21 cellular contexts compared by ENCODE assay signal in the genomic region with DNA sequence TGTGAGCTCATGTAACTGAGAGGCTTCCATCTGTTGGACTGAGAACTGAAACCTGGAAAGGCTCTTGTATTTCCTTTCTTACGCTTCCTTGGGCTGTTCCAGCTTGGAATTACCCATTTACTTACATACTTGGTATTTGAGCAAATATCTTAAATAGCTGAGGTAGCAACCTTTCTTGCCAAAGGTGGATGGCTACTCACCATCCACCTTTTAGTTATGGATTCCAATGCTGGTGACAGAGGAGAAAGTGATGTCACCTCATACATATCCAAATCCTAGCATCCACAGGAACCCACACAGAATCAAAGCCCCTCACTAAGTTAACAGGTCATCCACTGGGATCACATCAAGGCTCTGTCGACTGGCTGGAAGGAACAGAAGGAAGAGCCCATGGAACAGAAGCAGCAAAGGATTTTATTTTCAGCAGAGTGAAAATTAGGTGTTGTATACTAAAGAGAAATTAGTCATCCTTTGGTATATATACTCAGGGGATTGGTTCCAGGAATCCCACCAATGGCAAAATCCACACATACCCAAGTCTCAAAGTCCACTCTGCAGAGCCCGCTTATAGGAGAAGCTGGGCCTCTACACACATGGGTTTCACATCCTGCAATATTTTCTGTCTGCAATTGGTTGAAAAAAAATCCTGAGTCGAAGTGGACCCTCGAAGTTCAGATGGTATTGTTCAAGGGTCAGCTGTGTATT. TPM values are rescaled to one million over a fixed set of nuclear protein-coding genes. Genes with fewer than 3 reads are reported as not detected.
DNase-seq lines count a peak whose midpoint lies in the region; ATAC-seq and TF ChIP-seq lines count a peak whose summit lies in the region.
"Had no signal": no experiment of that assay in that cellular context is flagged by ENCODE, and none has a peak within 500 bp of the region (broad histone marks: within the 10 kb centered on the region; RNA-seq: fewer than 3 reads in every experiment).

No MANE protein-coding gene starts in this region.

- H3K4me3 Mint-ChIP-seq in natural killer cell treated with Interleukin-12 subunit alpha and Interleukin-12 subunit beta and Interleukin-15 and Interleukin-18, amount 100 ng/mL, for 72 hours = peak overlapping the region; percentile 76
- H3K4me3 Mint-ChIP-seq in natural killer cell = no peak overlapping the region
- H3K4me3 Mint-ChIP-seq in glutamatergic neuron (ENCODE audit: unreplicated experiment) = peak overlapping the region; percentile 55
- no peak overlapping the region for H3K4me3 Mint-ChIP-seq in progenitor cell of endocrine pancreas (ENCODE audit: low read depth)
- H3K4me3 Mint-ChIP-seq in CD14-positive monocyte = no peak overlapping the region
- H3K4me3 Mint-ChIP-seq: mesothelial cell of epicardium, nephron had no signal

- DNase-seq in natural killer cell treated with Interleukin-12 subunit alpha and Interleukin-12 subunit beta and Interleukin-15 and Interleukin-18, amount 100 ng/mL, for 72 hours (ENCODE audit: low spot score) = no peak
- DNase-seq in natural killer cell (no peak), SW480 (ENCODE audit: low spot score) (peak; percentile 34), glutamatergic neuron (no peak), progenitor cell of endocrine pancreas (ENCODE audit: low spot score, unreplicated experiment) (no peak), CD14-positive monocyte (ENCODE audit: low spot score) (no peak)
- DNase-seq: activated naive CD4-positive, alpha-beta T cell treated with Interleukin-2 at 50 U/mL for 16 hours; activated T-cell treated with anti-CD3 and anti-CD28 coated beads for 4 hours; aorta; C1 segment of cervical spinal cord; cerebellar nuclear complex; DMS153; head of caudate nucleus; Karpas-422; sigmoid colon; SJCRH30 had no signal

- H3K4me1 Mint-ChIP-seq in natural killer cell treated with Interleukin-12 subunit alpha and Interleukin-12 subunit beta and Interleukin-15 and Interleukin-18, amount 100 ng/mL, for 72 hours (ENCODE audit: low read depth in 2 of 2) = peaks cover 60 to 68% of the 10 kb centered on the region in 2 donors
- H3K4me1 Mint-ChIP-seq in natural killer cell (peaks cover 83 to 85% of the 10 kb centered on the region in 2 donors), glutamatergic neuron (ENCODE audit: low read depth, unreplicated experiment) (peaks cover 31% of the 10 kb centered on the region), progenitor cell of endocrine pancreas (ENCODE audit: low read depth) (peaks cover 52% of the 10 kb centered on the region), CD14-positive monocyte (peaks cover 64% of the 10 kb centered on the region)

- TF ChIP-seq CTCF in natural killer cell (IDR thresholded peaks at IDR 0.05) (no peak), glutamatergic neuron (IDR thresholded peaks at IDR 0.05; ENCODE audit: partially characterized antibody, unreplicated experiment) (no peak), progenitor cell of endocrine pancreas (IDR thresholded peaks at IDR 0.05; ENCODE audit: unreplicated experiment) (no peak), CD14-positive monocyte (IDR thresholded peaks at IDR 0.05) (no peak)

- no peak overlapping the region for H3K27ac Mint-ChIP-seq in natural killer cell treated with Interleukin-12 subunit alpha and Interleukin-12 subunit beta and Interleukin-15 and Interleukin-18, amount 100 ng/mL, for 72 hours
- H3K27ac Mint-ChIP-seq in natural killer cell (no peak overlapping the region), glutamatergic neuron (ENCODE audit: unreplicated experiment) (peak overlapping the region; percentile 90), progenitor cell of endocrine pancreas (no peak overlapping the region), CD14-positive monocyte (no peak overlapping the region)
- H3K27ac Mint-ChIP-seq: mesothelial cell of epicardium, nephron had no signal

- no peaks in the 10 kb centered on the region for H3K9me3 Mint-ChIP-seq in natural killer cell treated with Interleukin-12 subunit alpha and Interleukin-12 subunit beta and Interleukin-15 and Interleukin-18, amount 100 ng/mL, for 72 hours
- H3K9me3 Mint-ChIP-seq in natural killer cell (no peaks in the 10 kb centered on the region), glutamatergic neuron (ENCODE audit: unreplicated experiment) (peaks cover 2% of the 10 kb centered on the region), progenitor cell of endocrine pancreas (ENCODE audit: low read depth) (no peaks in the 10 kb centered on the region), CD14-positive monocyte (no peaks in the 10 kb centered on the region)
- H3K9me3 Mint-ChIP-seq: mesothelial cell of epicardium, nephron had no signal

- H3K36me3 Mint-ChIP-seq in natural killer cell treated with Interleukin-12 subunit alpha and Interleukin-12 subunit beta and Interleukin-15 and Interleukin-18, amount 100 ng/mL, for 72 hours = peaks cover 9% of the 10 kb centered on the region
- H3K36me3 Mint-ChIP-seq in natural killer cell = no peaks in the 10 kb centered on the region
- no peaks in the 10 kb centered on the region for H3K36me3 Mint-ChIP-seq in glutamatergic neuron (ENCODE audit: unreplicated experiment)
- H3K36me3 Mint-ChIP-seq in progenitor cell of endocrine pancreas (ENCODE audit: insufficient read depth) = peaks cover 4% of the 10 kb centered on the region
- H3K36me3 Mint-ChIP-seq in CD14-positive monocyte = peaks cover 2 to 9% of the 10 kb centered on the region in 2 donors

- intact Hi-C loops in natural killer cell (cut with micrococcal nuclease) (no loop called here), CD14-positive monocyte (cut with micrococcal nuclease) (no loop called here)

- ATAC-seq in natural killer cell treated with Interleukin-12 subunit alpha and Interleukin-12 subunit beta and Interleukin-15 and Interleukin-18, amount 100 ng/mL, for 72 hours = no peak
- ATAC-seq in natural killer cell = no peak
- no peak for ATAC-seq in HG02885 (IDR thresholded peaks at IDR 0.05; ENCODE audit: poor library complexity, unreplicated experiment)
- no peak for ATAC-seq in HG03196 (IDR thresholded peaks at IDR 0.05; ENCODE audit: unreplicated experiment)
- ATAC-seq: left lobe of liver had no signal

- H3K27me3 Mint-ChIP-seq in natural killer cell treated with Interleukin-12 subunit alpha and Interleukin-12 subunit beta and Interleukin-15 and Interleukin-18, amount 100 ng/mL, for 72 hours = no peaks in the 10 kb centered on the region
- no peaks in the 10 kb centered on the region for H3K27me3 Mint-ChIP-seq in natural killer cell (ENCODE audit: low read depth in 2 of 2)
- H3K27me3 Mint-ChIP-seq in glutamatergic neuron (ENCODE audit: unreplicated experiment) = no peaks in the 10 kb centered on the region
- no peaks in the 10 kb centered on the region for H3K27me3 Mint-ChIP-seq in progenitor cell of endocrine pancreas
- peaks cover 0 to 1% (median 0%) of the 10 kb centered on the region in 3 donors for H3K27me3 Mint-ChIP-seq in CD14-positive monocyte (ENCODE audit: low read depth in 3 of 3)

RNA-seq across cellular contexts. Expression of gene VGLL4, which starts 20.7 kb away (rescaled TPM):
- total RNA-seq in natural killer cell treated with Interleukin-12 subunit alpha and Interleukin-12 subunit beta and Interleukin-15 and Interleukin-18, amount 100 ng/mL, for 72 hours = 10 to 100 TPM; 50.4 to 52.9 TPM
- 10 to 100 TPM; 29.5 to 42.8 (median 34.6) TPM for total RNA-seq in natural killer cell
- 29.4 TPM for total RNA-seq in glutamatergic neuron (ENCODE audit: unreplicated experiment)
- 93.2 and 93.4 TPM in 2 replicates for total RNA-seq in progenitor cell of endocrine pancreas
- polyA plus RNA-seq in CD14-positive monocyte = 10 to 100 TPM in 1 of 2 donors, 1 to 10 TPM in 1; 8.5 to 10.0 TPM

Comparison
In these comparisons a context has a peak if more than half of its experiments do, and no peak if none do; other contexts are left out.
1. H3K4me3 Mint-ChIP-seq: peak in natural killer cell treated with Interleukin-12 subunit alpha and Interleukin-12 subunit beta and Interleukin-15 and Interleukin-18, amount 100 ng/mL, for 72 hours (single experiment) and glutamatergic neuron (single experiment); none in natural killer cell (single experiment), progenitor cell of endocrine pancreas (single experiment) and CD14-positive monocyte (0 of 2).